Comparison of ENCODE assay signal across 9 cellular contexts in the genomic region with DNA sequence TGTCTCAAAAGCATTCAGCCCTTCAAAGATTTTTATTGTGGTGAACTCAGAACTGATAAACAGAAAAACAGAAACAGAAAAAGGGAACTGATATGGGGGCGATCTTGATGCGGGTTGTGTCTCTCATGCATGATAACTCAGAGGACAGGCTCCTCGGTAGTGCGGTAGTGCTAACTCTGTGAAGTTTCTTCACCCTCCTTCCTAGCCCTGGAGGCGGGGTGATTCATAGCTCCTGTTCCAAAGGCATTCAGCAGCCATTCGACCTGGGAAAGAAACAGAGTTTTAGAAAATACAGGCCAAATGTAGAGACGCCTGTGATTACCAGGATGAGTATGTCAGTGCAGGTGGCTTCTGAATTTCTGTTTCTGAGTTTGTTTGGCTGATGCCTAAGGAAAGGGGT. TPM values are rescaled to one million over a fixed set of nuclear protein-coding genes. Genes with fewer than 3 reads are reported as not detected.
DNase-seq lines count a peak whose midpoint lies in the region; ATAC-seq and TF ChIP-seq lines count a peak whose summit lies in the region.
"Had no signal": no experiment of that assay in that cellular context is flagged by ENCODE, and none has a peak within 500 bp of the region (broad histone marks: within the 10 kb centered on the region; RNA-seq: fewer than 3 reads in every experiment).

No MANE protein-coding gene starts in this region.

- H3K9me3 Mint-ChIP-seq in CD4-positive, alpha-beta T cell, result no peaks in the 10 kb centered on the region
- no peaks in the 10 kb centered on the region for H3K9me3 Mint-ChIP-seq in T-helper 2 cell treated with Interferon-gamma antibody and Interleukin-4, amounts not matched to agents 5 μg/mL and 100 μg/mL, for 36 hours
- H3K9me3 Mint-ChIP-seq in memory B cell (no peaks in the 10 kb centered on the region), HFFc6 (no peaks in the 10 kb centered on the region)

- H3K4me1 ChIP-seq in prostate gland (replicated peaks), result no peaks in the 10 kb centered on the region

- DNase-seq in CD4-positive, alpha-beta T cell, result no peak
- peak; percentile 66 for DNase-seq in T-helper 2 cell treated with Interferon-gamma antibody and Interleukin-4, amounts not matched to agents 5 μg/mL and 100 μg/mL, for 36 hours (ENCODE audit: low spot score)
- DNase-seq in memory B cell (ENCODE audit: low spot score in 2 of 2) (no peak), prostate gland (ENCODE audit: low spot score) (no peak), AG08396 (ENCODE audit: low spot score) (no peak), HFFc6 (no peak), activated gamma-delta T cell treated with Interleukin-2 at 50 U/mL for 16 hours (no peak)
- DNase-seq: NCI-H1417 treated with DMSO at 0.1 percent for 48 hours had no signal

- POLR2A ChIA-PET in CD4-positive, alpha-beta T cell (lab: Charles Lee), result no interaction called here

- CTCF ChIA-PET in CD4-positive, alpha-beta T cell (lab: Charles Lee), result no interaction called here

- no peaks in the 10 kb centered on the region for H3K36me3 ChIP-seq in prostate gland

- TF ChIP-seq POLR2A in prostate gland (IDR thresholded peaks at IDR 0.05), result no peak

- intact Hi-C loops in CD4-positive, alpha-beta T cell (cut with DNase I, micrococcal nuclease), result loop anchor here (5.0 to 10.0 kb wide), 4 partner anchors 166 to 1881 kb away; a partner anchor contains a TSS
- intact Hi-C loops in prostate gland (cut with DNase I), result loop anchor here (5.0 to 10.0 kb wide), 7 partner anchors 109 to 1371 kb away; no protein-coding TSS in a partner anchor

- no peak overlapping the region for H3K4me3 ChIP-seq in prostate gland

- no peaks in the 10 kb centered on the region for H3K9me3 ChIP-seq in CD4-positive, alpha-beta T cell (ENCODE audit: control insufficient read depth, low read length)
- no peaks in the 10 kb centered on the region for H3K9me3 ChIP-seq in prostate gland

- H3K27ac Mint-ChIP-seq in CD4-positive, alpha-beta T cell, result peak overlapping the region; percentile 31
- H3K27ac Mint-ChIP-seq in T-helper 2 cell treated with Interferon-gamma antibody and Interleukin-4, amounts not matched to agents 5 μg/mL and 100 μg/mL, for 36 hours, result no peak overlapping the region
- H3K27ac Mint-ChIP-seq in memory B cell, result no peak overlapping the region
- no peak overlapping the region for H3K27ac Mint-ChIP-seq in HFFc6

- H3K4me1 Mint-ChIP-seq in CD4-positive, alpha-beta T cell (ENCODE audit: low read depth), result peaks cover 19% of the 10 kb centered on the region
- H3K4me1 Mint-ChIP-seq in T-helper 2 cell treated with Interferon-gamma antibody and Interleukin-4, amounts not matched to agents 5 μg/mL and 100 μg/mL, for 36 hours (ENCODE audit: low read depth), result peaks cover 43% of the 10 kb centered on the region
- H3K4me1 Mint-ChIP-seq in memory B cell (peaks cover 11% of the 10 kb centered on the region), HFFc6 (ENCODE audit: low read depth) (peaks cover 11% of the 10 kb centered on the region; the same call in 1 of the 2 replicates)

- H3K27me3 Mint-ChIP-seq in CD4-positive, alpha-beta T cell, result peaks cover 21% of the 10 kb centered on the region
- H3K27me3 Mint-ChIP-seq in T-helper 2 cell treated with Interferon-gamma antibody and Interleukin-4, amounts not matched to agents 5 μg/mL and 100 μg/mL, for 36 hours (ENCODE audit: low read depth), result peaks cover 5% of the 10 kb centered on the region
- H3K27me3 Mint-ChIP-seq in memory B cell (peaks cover 30% of the 10 kb centered on the region), HFFc6 (ENCODE audit: insufficient read depth) (peaks cover 7% of the 10 kb centered on the region; the same call in 1 of the 2 replicates)

- no peaks in the 10 kb centered on the region for H3K27me3 ChIP-seq in CD4-positive, alpha-beta T cell (ENCODE audit: control insufficient read depth, insufficient read depth, low read length)
- no peaks in the 10 kb centered on the region for H3K27me3 ChIP-seq in prostate gland (replicated peaks; ENCODE audit: insufficient read depth)

- no peaks in the 10 kb centered on the region for H3K36me3 Mint-ChIP-seq in CD4-positive, alpha-beta T cell (ENCODE audit: low read depth)
- H3K36me3 Mint-ChIP-seq in T-helper 2 cell treated with Interferon-gamma antibody and Interleukin-4, amounts not matched to agents 5 μg/mL and 100 μg/mL, for 36 hours (ENCODE audit: low read depth), result peaks cover 3% of the 10 kb centered on the region
- H3K36me3 Mint-ChIP-seq in memory B cell (no peaks in the 10 kb centered on the region), HFFc6 (ENCODE audit: low read depth) (no peaks in the 10 kb centered on the region)

- no peak overlapping the region for H3K27ac ChIP-seq in CD4-positive, alpha-beta T cell (ENCODE audit: low read depth, low read length)
- H3K27ac ChIP-seq in prostate gland, result no peak overlapping the region

- peak overlapping the region; percentile 50 for H3K4me3 Mint-ChIP-seq in CD4-positive, alpha-beta T cell
- H3K4me3 Mint-ChIP-seq in T-helper 2 cell treated with Interferon-gamma antibody and Interleukin-4, amounts not matched to agents 5 μg/mL and 100 μg/mL, for 36 hours, result peak overlapping the region; percentile 5
- H3K4me3 Mint-ChIP-seq in memory B cell, result no peak overlapping the region
- H3K4me3 Mint-ChIP-seq in HFFc6, result no peak overlapping the region

- ATAC-seq in CD4-positive, alpha-beta T cell (ENCODE audit: poor library complexity), result no peak
- ATAC-seq in GM21529 (IDR thresholded peaks at IDR 0.05; ENCODE audit: unreplicated experiment), result peak; percentile 81
- ATAC-seq in memory B cell (ENCODE audit: low read depth), result peak; percentile 73

- 26% methylated on average over 7 of the region's 7 CpGs for WGBS in prostate gland

- no peak for TF ChIP-seq CTCF in CD4-positive, alpha-beta T cell (IDR thresholded peaks at IDR 0.05)
- TF ChIP-seq CTCF in prostate gland (IDR thresholded peaks at IDR 0.05), result no peak
- no peak for TF ChIP-seq CTCF in HFFc6 (IDR thresholded peaks at IDR 0.05)

RNA-seq across cellular contexts. Expression of a gene that starts 5.5 kb away (rescaled TPM):
- 10 to 100 TPM; 36.0 to 36.2 TPM for total RNA-seq in CD4-positive, alpha-beta T cell
- 100 to 1,000 TPM in 1 of 2 donors, 10 to 100 TPM in 1; 91.4 to 131 TPM for total RNA-seq in prostate gland
- total RNA-seq in HFFc6 (2021; fragmentation: NEBNext Ultra II Directional; extraction: Animal tissue kit (Norgen Biotek cat#: 25700)), result not detected

Comparison
In these comparisons a context has a peak if more than half of its experiments do, and no peak if none do; other contexts are left out.
1. H3K4me3 Mint-ChIP-seq: peak in CD4-positive, alpha-beta T cell (single experiment) and T-helper 2 cell treated with Interferon-gamma antibody and Interleukin-4, amounts not matched to agents 5 μg/mL and 100 μg/mL, for 36 hours (single experiment); none in memory B cell (single experiment) and HFFc6 (single experiment).
2. RNA of a gene that starts 5.5 kb away (total RNA-seq): 91.4 to 131 TPM in prostate gland and 36.0 to 36.2 TPM in CD4-positive, alpha-beta T cell; not detected in HFFc6; every median in the first group is over 10 times any median in the second.